In the genomic region with DNA sequence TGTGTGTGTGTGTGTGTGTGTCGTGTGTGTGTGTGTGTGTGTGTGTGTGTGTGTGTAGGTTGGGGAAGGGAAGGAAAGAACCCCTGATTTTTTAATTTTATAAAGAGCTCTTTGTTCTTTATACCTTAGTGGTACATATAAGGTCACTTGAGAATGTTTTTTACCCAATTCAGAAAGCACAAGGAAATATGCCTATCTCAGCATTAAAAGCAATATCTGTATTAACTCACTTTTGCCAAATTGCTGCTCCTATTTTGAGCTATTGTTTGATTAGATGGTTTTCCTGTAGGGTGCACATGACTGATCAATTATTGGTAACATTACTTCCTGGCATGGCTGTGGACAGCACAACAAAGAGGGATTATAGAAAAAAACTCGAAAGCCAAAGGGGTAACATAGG, we compare ENCODE assay signal across 26 cellular contexts.
"Had no signal": no experiment of that assay in that cellular context is flagged by ENCODE, and none has a peak within 500 bp of the region (broad histone marks: within the 10 kb centered on the region; RNA-seq: fewer than 3 reads in every experiment).

No MANE protein-coding gene starts in this region.

- H3K27me3 ChIP-seq: heart right ventricle, hepatocyte, pancreas, sigmoid colon, spleen, tibial nerve, vagina had no signal

- H3K9me3 ChIP-seq: heart right ventricle, left ventricle myocardium inferior, pancreas, prostate gland, sigmoid colon, spleen, tibial nerve, vagina had no signal

- H3K27ac ChIP-seq: heart right ventricle, hepatocyte, left ventricle myocardium inferior, pancreas, prostate gland, sigmoid colon, spleen, tibial nerve, vagina had no signal

- ATAC-seq: heart right ventricle; naive thymus-derived CD8-positive, alpha-beta T cell; pancreas; right cardiac atrium; stimulated activated memory B cell treated with anti-CD40 and anti-IgM and Interleukin-4, amounts not matched to agents 10 μg/mL and 1 μg/mL and 100 μg/mL, for 72 hours; stimulated activated naive CD8-positive, alpha-beta T cell treated with anti-CD3 and anti-CD28 coated beads, Interleukin-15, amount 100 ng/mL, for 72 hours had no signal

- FAIRE-seq: pancreas, small intestine had no signal

- H3K9me3 Mint-ChIP-seq: memory B cell; stimulated activated memory B cell treated with anti-CD40 and anti-IgM and Interleukin-4, amounts not matched to agents 10 μg/mL and 1 μg/mL and 100 μg/mL, for 72 hours; stimulated activated naive CD8-positive, alpha-beta T cell treated with anti-CD3 and anti-CD28 coated beads, Interleukin-15, amount 100 ng/mL, for 72 hours had no signal

- H3K27me3 Mint-ChIP-seq: memory B cell; naive thymus-derived CD8-positive, alpha-beta T cell; stimulated activated memory B cell treated with anti-CD40 and anti-IgM and Interleukin-4, amounts not matched to agents 10 μg/mL and 1 μg/mL and 100 μg/mL, for 72 hours; stimulated activated naive CD8-positive, alpha-beta T cell treated with anti-CD3 and anti-CD28 coated beads, Interleukin-15, amount 100 ng/mL, for 72 hours; type B pancreatic cell had no signal

- H3K27ac Mint-ChIP-seq: memory B cell; naive thymus-derived CD8-positive, alpha-beta T cell; stimulated activated memory B cell treated with anti-CD40 and anti-IgM and Interleukin-4, amounts not matched to agents 10 μg/mL and 1 μg/mL and 100 μg/mL, for 72 hours; stimulated activated naive CD8-positive, alpha-beta T cell treated with anti-CD3 and anti-CD28 coated beads, Interleukin-15, amount 100 ng/mL, for 72 hours had no signal

- H2AFZ ChIP-seq: hepatocyte had no signal

- H3K4me1 ChIP-seq: heart right ventricle, left ventricle myocardium inferior, pancreas, prostate gland, sigmoid colon, spleen, tibial nerve, vagina had no signal

- DNase-seq: heart right ventricle; islet precursor cell; left ventricle myocardium inferior; naive thymus-derived CD8-positive, alpha-beta T cell; nucleus accumbens; pancreas; posterior cingulate gyrus; retina; right cardiac atrium; sigmoid colon; small intestine; spleen; stimulated activated CD4-positive, alpha-beta T cell treated with anti-CD3 and anti-CD28 coated beads, Interleukin-2, amount 100 ng/mL, for 48 hours; stimulated activated CD4-positive, alpha-beta T cell treated with anti-CD3 and anti-CD28 coated beads, Interleukin-4, amount 100 ng/mL, for 4 hours; stimulated activated CD8-positive, alpha-beta memory T cell treated with anti-CD3 and anti-CD28 coated beads, Interleukin-4, amount 100 ng/mL, for 48 hours; stimulated activated naive CD4-positive, alpha-beta T cell treated with Interleukin-2 at 50 U/mL for 16 hours; stimulated activated naive CD8-positive, alpha-beta T cell treated with anti-CD3 and anti-CD28 coated beads, Interleukin-15, amount 100 ng/mL, for 72 hours; substantia nigra had no signal

- H3K36me3 Mint-ChIP-seq: memory B cell; naive thymus-derived CD8-positive, alpha-beta T cell; stimulated activated memory B cell treated with anti-CD40 and anti-IgM and Interleukin-4, amounts not matched to agents 10 μg/mL and 1 μg/mL and 100 μg/mL, for 72 hours; type B pancreatic cell had no signal

- H3K36me3 ChIP-seq: heart right ventricle, left ventricle myocardium inferior, pancreas, prostate gland, sigmoid colon, spleen, tibial nerve, vagina had no signal

- H3K4me1 Mint-ChIP-seq: memory B cell; naive thymus-derived CD8-positive, alpha-beta T cell; stimulated activated memory B cell treated with anti-CD40 and anti-IgM and Interleukin-4, amounts not matched to agents 10 μg/mL and 1 μg/mL and 100 μg/mL, for 72 hours; stimulated activated naive CD8-positive, alpha-beta T cell treated with anti-CD3 and anti-CD28 coated beads, Interleukin-15, amount 100 ng/mL, for 72 hours had no signal

- H3K4me2 ChIP-seq: hepatocyte had no signal

- H3K4me3 Mint-ChIP-seq: memory B cell; naive thymus-derived CD8-positive, alpha-beta T cell; stimulated activated memory B cell treated with anti-CD40 and anti-IgM and Interleukin-4, amounts not matched to agents 10 μg/mL and 1 μg/mL and 100 μg/mL, for 72 hours; stimulated activated naive CD8-positive, alpha-beta T cell treated with anti-CD3 and anti-CD28 coated beads, Interleukin-15, amount 100 ng/mL, for 72 hours had no signal

- H3K79me2 ChIP-seq: hepatocyte had no signal

- H3K4me3 ChIP-seq: heart right ventricle, hepatocyte, left ventricle myocardium inferior, lung, pancreas, prostate gland, sigmoid colon, spleen, tibial nerve, vagina had no signal
